22 cellular contexts compared by ENCODE assay signal in genomic region chr20:421685-422250, GRCh38. TPM values are rescaled to one million over a fixed set of nuclear protein-coding genes. Genes with fewer than 3 reads are reported as not detected.
DNase-seq lines count a peak whose midpoint lies in the region; ATAC-seq and TF ChIP-seq lines count a peak whose summit lies in the region.
"Had no signal": no experiment of that assay in that cellular context is flagged by ENCODE, and none has a peak within 500 bp of the region (broad histone marks: within the 10 kb centered on the region; RNA-seq: fewer than 3 reads in every experiment).

No MANE protein-coding gene starts in this region.

- intact Hi-C loops in HCT116 (cut with micrococcal nuclease): no loop called here

- H4K20me1 ChIP-seq in HCT116 (ENCODE audit: insufficient read depth): no peaks in the 10 kb centered on the region

- no peaks in the 10 kb centered on the region for H3K79me2 ChIP-seq in HCT116 (ENCODE audit: insufficient read depth, low read length)

- no peaks in the 10 kb centered on the region for H3K9me3 ChIP-seq in HCT116 (ENCODE audit: control insufficient read depth in 1 of 2, insufficient read depth in 1 of 2, low read depth in 1 of 2, low read length in 2 of 2)
- H3K9me3 ChIP-seq: Caco-2, HAP-1, ovary, thoracic aorta had no signal

- H3K4me1 ChIP-seq in HCT116 (ENCODE audit: control insufficient read depth in 1 of 2, insufficient read depth in 2 of 2, low read length in 2 of 2): peaks cover 13 to 36% of the 10 kb centered on the region in 2 experiments
- H3K4me1 ChIP-seq: Caco-2, HAP-1 had no signal

- H2AFZ ChIP-seq in HCT116 (ENCODE audit: low read depth, low read length, poor library complexity, severe bottlenecking): no peak overlapping the region
- H2AFZ ChIP-seq: PC-9 had no signal

- CTCF ChIA-PET in activated naive CD4-positive, alpha-beta T cell treated with anti-CD3 and anti-CD28 coated beads, Interleukin-2, amount 10 ng/mL, durations not matched to agents 7 days and 5 days (lab: Charles Lee): no interaction called here
- CTCF ChIA-PET in HCT116 (lab: Charles Lee): no interaction called here

- H3K9me2 ChIP-seq in HCT116 (ENCODE audit: insufficient read depth): no peaks in the 10 kb centered on the region

- H3K36me3 Mint-ChIP-seq in activated naive CD4-positive, alpha-beta T cell treated with anti-CD3 and anti-CD28 coated beads, Interleukin-2, amount 50 U/mL, for 72 hours: peaks cover 0 to 36% of the 10 kb centered on the region in 2 donors
- peaks cover 59% of the 10 kb centered on the region for H3K36me3 Mint-ChIP-seq in activated naive CD4-positive, alpha-beta T cell treated with anti-CD3 and anti-CD28 coated beads, Interleukin-2, amount 10 ng/mL, durations not matched to agents 7 days and 5 days
- H3K36me3 Mint-ChIP-seq in brain: peaks cover 55% of the 10 kb centered on the region
- H3K36me3 Mint-ChIP-seq in stimulated activated effector memory CD8-positive, alpha-beta T cell treated with anti-CD3 and anti-CD28 coated beads, Interleukin-12 subunit alpha, Interleukin-12 subunit beta, amount 100 ng/mL, for 72 hours: peaks cover 91% of the 10 kb centered on the region

- no peak for TF ChIP-seq POLR2A in HCT116 (IDR thresholded peaks at IDR 0.05; ENCODE audit: borderline replicate concordance, extremely low read depth, insufficient read depth, insufficient read length)

- POLR2A ChIA-PET in HCT116 (lab: Charles Lee): no interaction called here

- RAD21 ChIA-PET in HCT116 (lab: Charles Lee; ENCODE audit: low non-redundant PET in 1 of 2, low total read pairs in 2 of 2, uncharacterized antibody in 2 of 2, unreplicated experiment in 2 of 2): no interaction called here

- no peak for TF ChIP-seq RAD21 in HCT116 (IDR thresholded peaks at IDR 0.05; ENCODE audit: low read depth)

- peak overlapping the region; percentile 51 to 62 for H3K27ac Mint-ChIP-seq in activated naive CD4-positive, alpha-beta T cell treated with anti-CD3 and anti-CD28 coated beads, Interleukin-2, amount 50 U/mL, for 72 hours
- H3K27ac Mint-ChIP-seq in activated naive CD4-positive, alpha-beta T cell treated with anti-CD3 and anti-CD28 coated beads, Interleukin-2, amount 10 ng/mL, durations not matched to agents 7 days and 5 days: no peak overlapping the region
- H3K27ac Mint-ChIP-seq in brain: peak overlapping the region in 3 of 5 experiments; percentile 27 to 85 (median 34)
- peak overlapping the region; percentile 70 for H3K27ac Mint-ChIP-seq in stimulated activated effector memory CD8-positive, alpha-beta T cell treated with anti-CD3 and anti-CD28 coated beads, Interleukin-12 subunit alpha, Interleukin-12 subunit beta, amount 100 ng/mL, for 72 hours
- H3K27ac Mint-ChIP-seq: WTC11 had no signal

- no peak overlapping the region for H3K4me2 ChIP-seq in HCT116 (ENCODE audit: low read length)
- H3K4me2 ChIP-seq: PC-9 had no signal

- ATAC-seq in activated naive CD4-positive, alpha-beta T cell treated with anti-CD3 and anti-CD28 coated beads, Interleukin-2, amount 50 U/mL, for 72 hours: no peak
- no peak for ATAC-seq in HCT116
- ATAC-seq in stimulated activated effector memory CD8-positive, alpha-beta T cell treated with anti-CD3 and anti-CD28 coated beads, Interleukin-12 subunit alpha, Interleukin-12 subunit beta, amount 100 ng/mL, for 72 hours: no peak
- ATAC-seq: sciatic nerve had no signal

- no peaks in the 10 kb centered on the region for H3K27me3 Mint-ChIP-seq in activated naive CD4-positive, alpha-beta T cell treated with anti-CD3 and anti-CD28 coated beads, Interleukin-2, amount 10 ng/mL, durations not matched to agents 7 days and 5 days
- H3K27me3 Mint-ChIP-seq in brain: peaks cover 4% of the 10 kb centered on the region
- H3K27me3 Mint-ChIP-seq: naive B cell had no signal

- no peak overlapping the region for H3K27ac ChIP-seq in HCT116 (ENCODE audit: low read depth, low read length)
- H3K27ac ChIP-seq: ovary, PC-9, thoracic aorta had no signal

- no peaks in the 10 kb centered on the region for H3K27me3 ChIP-seq in HCT116 (ENCODE audit: insufficient read depth, low read length)
- H3K27me3 ChIP-seq: ovary had no signal

- peaks cover 8 to 17% of the 10 kb centered on the region in 2 experiments; a peak in 2 of 4 replicates for H3K36me3 ChIP-seq in HCT116 (ENCODE audit: control insufficient read depth in 1 of 2, insufficient read depth in 2 of 2, low read length in 2 of 2)
- H3K36me3 ChIP-seq: ovary had no signal

- H3K9me3 Mint-ChIP-seq in activated naive CD4-positive, alpha-beta T cell treated with anti-CD3 and anti-CD28 coated beads, Interleukin-2, amount 50 U/mL, for 72 hours: no peaks in the 10 kb centered on the region
- H3K9me3 Mint-ChIP-seq in activated naive CD4-positive, alpha-beta T cell treated with anti-CD3 and anti-CD28 coated beads, Interleukin-2, amount 10 ng/mL, durations not matched to agents 7 days and 5 days: no peaks in the 10 kb centered on the region
- no peaks in the 10 kb centered on the region for H3K9me3 Mint-ChIP-seq in brain
- no peaks in the 10 kb centered on the region for H3K9me3 Mint-ChIP-seq in stimulated activated effector memory CD8-positive, alpha-beta T cell treated with anti-CD3 and anti-CD28 coated beads, Interleukin-12 subunit alpha, Interleukin-12 subunit beta, amount 100 ng/mL, for 72 hours
- H3K9me3 Mint-ChIP-seq: naive B cell, WTC11 had no signal

- TF ChIP-seq CTCF in HCT116 (IDR thresholded peaks at IDR 0.05 in 2 of 3, conservative IDR thresholded peaks at IDR 0.05 in 1 of 3; ENCODE audit: borderline replicate concordance in 1 of 3, insufficient read depth in 1 of 3, low read depth in 2 of 3, low read length in 2 of 3): no peak
- TF ChIP-seq CTCF in brain (conservative IDR thresholded peaks at IDR 0.05): no peak

- BruUV-seq in HCT116 (replicated peaks; lab: Mats Ljungman, UMichigan): TSS peak; percentile 37

- DNase-seq in activated naive CD4-positive, alpha-beta T cell treated with anti-CD3 and anti-CD28 coated beads, Interleukin-2, amount 50 U/mL, for 72 hours (ENCODE audit: low spot score in 2 of 2): no peak
- DNase-seq in activated naive CD4-positive, alpha-beta T cell treated with anti-CD3 and anti-CD28 coated beads, Interleukin-2, amount 10 ng/mL, durations not matched to agents 7 days and 5 days: no peak
- DNase-seq in HCT116 (ENCODE audit: low read depth, low spot score): no peak
- no peak for DNase-seq in stimulated activated effector memory CD8-positive, alpha-beta T cell treated with anti-CD3 and anti-CD28 coated beads, Interleukin-12 subunit alpha, Interleukin-12 subunit beta, amount 100 ng/mL, for 72 hours (ENCODE audit: low spot score in 2 of 2)
- DNase-seq in CD1c-positive myeloid dendritic cell (ENCODE audit: extremely low spot score): no peak
- DNase-seq in foreskin melanocyte: no peak
- DNase-seq: activated gamma-delta T cell, Caco-2, glutamatergic neuron, Karpas-422, mesendoderm, naive B cell, NCI-H1092 treated with DMSO at 0.1 percent for 48 hours, NCI-H2029, NCI-H345, ovary, PC-9 had no signal

- no peak overlapping the region for H3K9ac ChIP-seq in HCT116 (ENCODE audit: low read length)

- H3K4me1 Mint-ChIP-seq in activated naive CD4-positive, alpha-beta T cell treated with anti-CD3 and anti-CD28 coated beads, Interleukin-2, amount 10 ng/mL, durations not matched to agents 7 days and 5 days: peaks cover 20% of the 10 kb centered on the region
- no peaks in the 10 kb centered on the region for H3K4me1 Mint-ChIP-seq in brain
- peaks cover 15% of the 10 kb centered on the region for H3K4me1 Mint-ChIP-seq in stimulated activated effector memory CD8-positive, alpha-beta T cell treated with anti-CD3 and anti-CD28 coated beads, Interleukin-12 subunit alpha, Interleukin-12 subunit beta, amount 100 ng/mL, for 72 hours
- H3K4me1 Mint-ChIP-seq: WTC11 had no signal

- H3K4me3 Mint-ChIP-seq in activated naive CD4-positive, alpha-beta T cell treated with anti-CD3 and anti-CD28 coated beads, Interleukin-2, amount 10 ng/mL, durations not matched to agents 7 days and 5 days: no peak overlapping the region
- H3K4me3 Mint-ChIP-seq in brain: no peak overlapping the region
- no peak overlapping the region for H3K4me3 Mint-ChIP-seq in stimulated activated effector memory CD8-positive, alpha-beta T cell treated with anti-CD3 and anti-CD28 coated beads, Interleukin-12 subunit alpha, Interleukin-12 subunit beta, amount 100 ng/mL, for 72 hours
- H3K4me3 Mint-ChIP-seq: naive B cell, WTC11 had no signal

- no peak overlapping the region for H3K4me3 ChIP-seq in HCT116 (replicated peaks in 1 of 2; ENCODE audit: low read depth in 1 of 2, low read length in 2 of 2)
- H3K4me3 ChIP-seq: HAP-1, ovary, PC-9, thoracic aorta had no signal

TF ChIP-seq in HCT116, 20 proteins besides CTCF, POLR2A, EP300 and RAD21 (continues in another document):
- TF ChIP-seq ZFX (IDR thresholded peaks at IDR 0.05) (no peak), FOSL1 (IDR thresholded peaks at IDR 0.05; ENCODE audit: low read depth) (no peak), SIN3A (IDR thresholded peaks at IDR 0.05; ENCODE audit: low read depth) (no peak), ZNF274 (IDR thresholded peaks at IDR 0.05; ENCODE audit: low read depth, low read length) (no peak), ATF3 (IDR thresholded peaks at IDR 0.05) (no peak)

RNA-seq across cellular contexts. Expression of gene RBCK1, which starts 13.7 kb away (rescaled TPM):
- total RNA-seq in activated naive CD4-positive, alpha-beta T cell treated with anti-CD3 and anti-CD28 coated beads, Interleukin-2, amount 50 U/mL, for 72 hours: 100 to 1,000 TPM; 113 to 150 TPM
- total RNA-seq in HCT116 (2021; ENCODE audit: unreplicated experiment): 180 TPM
- polyA plus RNA-seq in HCT116 (2012): 404 and 522 TPM in 2 replicates
- 63.0 TPM for polyA plus RNA-seq in brain (ENCODE audit: insufficient read depth, low read depth, low replicate concordance)

RNA-seq across cellular contexts. Expression of gene TBC1D20, which starts 40.6 kb away (rescaled TPM):
- 10 to 100 TPM; 20.2 to 23.9 TPM for total RNA-seq in activated naive CD4-positive, alpha-beta T cell treated with anti-CD3 and anti-CD28 coated beads, Interleukin-2, amount 50 U/mL, for 72 hours
- 32.3 TPM for total RNA-seq in HCT116 (2021; ENCODE audit: unreplicated experiment)
- 30.9 and 31.8 TPM in 2 replicates for polyA plus RNA-seq in HCT116 (2012)
- polyA plus RNA-seq in brain (ENCODE audit: insufficient read depth, low read depth, low replicate concordance): 32.2 TPM

RNA-seq across cellular contexts. Expression of gene TRIB3, which starts 41.2 kb away (rescaled TPM):
- total RNA-seq in activated naive CD4-positive, alpha-beta T cell treated with anti-CD3 and anti-CD28 coated beads, Interleukin-2, amount 50 U/mL, for 72 hours: 10 to 100 TPM; 31.3 to 39.4 TPM
- total RNA-seq in HCT116 (2021; ENCODE audit: unreplicated experiment): 113 TPM
- polyA plus RNA-seq in HCT116 (2012): 184 and 189 TPM in 2 replicates
- polyA plus RNA-seq in brain (ENCODE audit: insufficient read depth, low read depth, low replicate concordance): 28.7 TPM
